ENCODE assay signal across 31 cellular contexts in genomic region chr10:80739963-80740715, GRCh38.
A peak's percentile ranks its signal among the peaks of the same experiment; 100 is the strongest.
DNase-seq lines count a peak whose midpoint lies in the region; ATAC-seq, FAIRE-seq and TF ChIP-seq lines count a peak whose summit lies in the region.
"Had no signal": no experiment of that assay in that cellular context is flagged by ENCODE, and none has a peak within 500 bp of the region (broad histone marks: within the 10 kb centered on the region; RNA-seq: fewer than 3 reads in every experiment).

No MANE protein-coding gene starts in this region.

- H3K4me1 ChIP-seq in right atrium auricular region = no peaks in the 10 kb centered on the region
- no peaks in the 10 kb centered on the region for H3K4me1 ChIP-seq in heart left ventricle
- peaks cover 22% of the 10 kb centered on the region for H3K4me1 ChIP-seq in endodermal cell (ENCODE audit: control insufficient read depth, insufficient read depth, low read length)
- H3K4me1 ChIP-seq in kidney (ENCODE audit: control insufficient read depth in 1 of 2, insufficient read depth in 1 of 2, low read depth in 1 of 2, low read length in 2 of 2) = no peaks in the 10 kb centered on the region
- H3K4me1 ChIP-seq: esophagus squamous epithelium, gastrocnemius medialis, HAP-1 had no signal

- TF ChIP-seq CTCF in right atrium auricular region (IDR thresholded peaks at IDR 0.05) (no peak), heart left ventricle (IDR thresholded peaks at IDR 0.05) (no peak), endodermal cell (conservative IDR thresholded peaks at IDR 0.05) (peak; percentile 53), kidney (IDR thresholded peaks at IDR 0.05; ENCODE audit: borderline replicate concordance, extremely low read depth, insufficient read depth) (no peak)

- H3K27ac ChIP-seq in right atrium auricular region = no peak overlapping the region
- H3K27ac ChIP-seq in heart left ventricle = no peak overlapping the region
- H3K27ac ChIP-seq in endodermal cell (ENCODE audit: low read depth, low read length) = no peak overlapping the region
- no peak overlapping the region for H3K27ac ChIP-seq in kidney (ENCODE audit: low read depth in 2 of 2, low read length in 2 of 2)
- H3K27ac ChIP-seq: brain microvascular endothelial cell, esophagus squamous epithelium, gastrocnemius medialis, ovary had no signal

- intact Hi-C loops in heart left ventricle (cut with DNase I) = no loop called here
- intact Hi-C loops in kidney (cut with DNase I) = no loop called here

- peaks cover 56% of the 10 kb centered on the region for H3K4me1 Mint-ChIP-seq in endodermal cell
- H3K4me1 Mint-ChIP-seq: activated naive CD4-positive, alpha-beta T cell treated with anti-CD3 and anti-CD28 coated beads, Interleukin-2, amount 50 U/mL, for 24 hours had no signal

- no peak for FAIRE-seq in kidney (lab: Jason Lieb, UNC)
- FAIRE-seq: endometrium, small intestine had no signal

- peak overlapping the region; percentile 77 for H3K27ac Mint-ChIP-seq in endodermal cell
- H3K27ac Mint-ChIP-seq: activated naive CD4-positive, alpha-beta T cell treated with anti-CD3 and anti-CD28 coated beads, Interleukin-2, amount 50 U/mL, for 24 hours; type B pancreatic cell had no signal

- no peak for ATAC-seq in heart left ventricle
- ATAC-seq in GM21526 (IDR thresholded peaks at IDR 0.05; ENCODE audit: low FRiP score, unreplicated experiment) = no peak
- ATAC-seq: gastrocnemius medialis, left lobe of liver, Panc1 had no signal

- H3K4me3 Mint-ChIP-seq in endodermal cell = peak overlapping the region; percentile 76
- H3K4me3 Mint-ChIP-seq: activated naive CD4-positive, alpha-beta T cell treated with anti-CD3 and anti-CD28 coated beads, Interleukin-2, amount 50 U/mL, for 24 hours; type B pancreatic cell had no signal

- no peaks in the 10 kb centered on the region for H3K27me3 Mint-ChIP-seq in endodermal cell (ENCODE audit: insufficient read depth)
- H3K27me3 Mint-ChIP-seq: type B pancreatic cell had no signal

- no peaks in the 10 kb centered on the region for H3K9me3 Mint-ChIP-seq in endodermal cell
- H3K9me3 Mint-ChIP-seq: activated naive CD4-positive, alpha-beta T cell treated with anti-CD3 and anti-CD28 coated beads, Interleukin-2, amount 50 U/mL, for 24 hours had no signal

- H3K27me3 ChIP-seq in right atrium auricular region (no peaks in the 10 kb centered on the region), heart left ventricle (peaks cover 0 to 6% (median 0%) of the 10 kb centered on the region in 9 donors), endodermal cell (ENCODE audit: control insufficient read depth, insufficient read depth, low read length, poor library complexity, severe bottlenecking) (no peaks in the 10 kb centered on the region)
- H3K27me3 ChIP-seq: brain microvascular endothelial cell, esophagus squamous epithelium, gastrocnemius medialis, MG63, ovary had no signal

- DNase-seq in right atrium auricular region (ENCODE audit: low spot score) (peak; percentile 32), heart left ventricle (no peak), NCI-H2171 treated with DMSO at 0.1 percent for 48 hours (lab: John Stamatoyannopoulos, UW) (peak; percentile 74), endodermal cell (peak; percentile 89), kidney (no peak), DMS79 treated with DMSO at 0.1 percent for 48 hours (lab: John Stamatoyannopoulos, UW) (no peak)
- DNase-seq: activated CD4-positive, alpha-beta T cell treated with anti-CD3 and anti-CD28 coated beads for 48 hours; activated CD8-positive, alpha-beta memory T cell treated with anti-CD3 and anti-CD28 coated beads for 24 hours; amygdala; brain microvascular endothelial cell; cerebellar nuclear complex; DND-41; esophagus squamous epithelium; gastrocnemius medialis; KBM-7; mesenchymal stem cell; MG63; NCI-H2029; NCI-H345; ovary; retina; SHP77 treated with DMSO at 0.1 percent for 48 hours; small intestine; stimulated activated naive CD4-positive, alpha-beta T cell had no signal

- H3K9me3 ChIP-seq in right atrium auricular region (no peaks in the 10 kb centered on the region), heart left ventricle (no peaks in the 10 kb centered on the region), endodermal cell (ENCODE audit: control insufficient read depth, low read length) (no peaks in the 10 kb centered on the region), kidney (ENCODE audit: control insufficient read depth in 1 of 2, low read length in 2 of 2) (no peaks in the 10 kb centered on the region)
- H3K9me3 ChIP-seq: esophagus squamous epithelium, gastrocnemius medialis, HAP-1, MG63, ovary had no signal

- H3K36me3 Mint-ChIP-seq in endodermal cell (ENCODE audit: low read depth) = no peaks in the 10 kb centered on the region
- H3K36me3 Mint-ChIP-seq: activated naive CD4-positive, alpha-beta T cell treated with anti-CD3 and anti-CD28 coated beads, Interleukin-2, amount 50 U/mL, for 24 hours; type B pancreatic cell had no signal

- H3K9ac ChIP-seq in endodermal cell (ENCODE audit: extremely low read depth, low read length, poor library complexity, severe bottlenecking) (peak overlapping the region; percentile 95), kidney (ENCODE audit: low read length in 2 of 2) (no peak overlapping the region)

- 76 to 85% (median 79%) methylated on average over 18 of the region's 18 CpGs for WGBS in heart left ventricle, 4 donors
- 70 to 78% methylated on average over 15 to 18 of the region's 18 CpGs for WGBS in endodermal cell (ENCODE audit: insufficient coverage in 1 of 2, insufficient read length in 1 of 2), 2 experiments

- H3K4me3 ChIP-seq in right atrium auricular region (no peak overlapping the region), heart left ventricle (no peak overlapping the region), endodermal cell (ENCODE audit: low read length) (peak overlapping the region; percentile 90), kidney (ENCODE audit: low read length in 2 of 2) (no peak overlapping the region)
- H3K4me3 ChIP-seq: esophagus squamous epithelium, gastrocnemius medialis, HAP-1, MG63, ovary had no signal

- no peaks in the 10 kb centered on the region for H3K36me3 ChIP-seq in right atrium auricular region
- no peaks in the 10 kb centered on the region for H3K36me3 ChIP-seq in heart left ventricle
- no peaks in the 10 kb centered on the region for H3K36me3 ChIP-seq in endodermal cell (ENCODE audit: control insufficient read depth, insufficient read depth, low read length)
- no peaks in the 10 kb centered on the region for H3K36me3 ChIP-seq in kidney (ENCODE audit: control insufficient read depth in 1 of 2, insufficient read depth in 2 of 2, low read length in 2 of 2)
- H3K36me3 ChIP-seq: brain microvascular endothelial cell, esophagus squamous epithelium, gastrocnemius medialis, HAP-1, MG63, ovary had no signal

- TF ChIP-seq POLR2A in heart left ventricle (IDR thresholded peaks at IDR 0.05) = no peak

Comparison
In these comparisons a context has a peak if more than half of its experiments do, and no peak if none do; other contexts are left out.
1. DNase-seq: peak in right atrium auricular region (single experiment), NCI-H2171 treated with DMSO at 0.1 percent for 48 hours (single experiment) and endodermal cell (single experiment); none in heart left ventricle (0 of 5), kidney (single experiment) and DMS79 treated with DMSO at 0.1 percent for 48 hours (single experiment).